In genomic region chr18:73446502-73446901, GRCh38 we compare ENCODE assay signal across 15 cellular contexts.
DNase-seq lines count a peak whose midpoint lies in the region; ATAC-seq and TF ChIP-seq lines count a peak whose summit lies in the region.
"Had no signal": no experiment of that assay in that cellular context is flagged by ENCODE, and none has a peak within 500 bp of the region (broad histone marks: within the 10 kb centered on the region; RNA-seq: fewer than 3 reads in every experiment).

No MANE protein-coding gene starts in this region.

- H3K27ac ChIP-seq in OCI-LY3 (ENCODE audit: low read length) (no peak overlapping the region), RWPE2 (ENCODE audit: poor library complexity, severe bottlenecking) (no peak overlapping the region), upper lobe of left lung (no peak overlapping the region)
- H3K27ac ChIP-seq: BLaER1 had no signal

- DNase-seq in HPDE6-E6E7 (ENCODE audit: extremely low spot score) (peak; percentile 15), RWPE2 (ENCODE audit: low spot score) (no peak), fibroblast of mammary gland (ENCODE audit: low read depth) (peak; percentile 20), NCI-H2227 treated with DMSO at 0.1 percent for 48 hours (lab: John Stamatoyannopoulos, UW) (no peak), RPMI8226 (no peak), upper lobe of left lung (no peak)
- DNase-seq: AML-193; Caco-2; CD8-positive, alpha-beta memory T cell; DND-41; GF-D8 had no signal

- H3K4me1 ChIP-seq in OCI-LY3 (ENCODE audit: low read length): no peaks in the 10 kb centered on the region
- no peaks in the 10 kb centered on the region for H3K4me1 ChIP-seq in RWPE2 (ENCODE audit: insufficient read depth, poor library complexity, severe bottlenecking)
- no peaks in the 10 kb centered on the region for H3K4me1 ChIP-seq in upper lobe of left lung
- H3K4me1 ChIP-seq: BLaER1, Caco-2, HAP-1 had no signal

- no peak overlapping the region for H3K9ac ChIP-seq in OCI-LY3 (ENCODE audit: low read length)
- H3K9ac ChIP-seq: BLaER1 had no signal

- peak overlapping the region; percentile 48; the same call in 1 of the 2 replicates for H2AFZ ChIP-seq in OCI-LY3 (ENCODE audit: low read depth, low read length)

- H3K36me3 ChIP-seq in OCI-LY3 (replicated peaks; ENCODE audit: low read depth, low read length): no peaks in the 10 kb centered on the region
- no peaks in the 10 kb centered on the region for H3K36me3 ChIP-seq in RWPE2 (ENCODE audit: low read depth)
- H3K36me3 ChIP-seq in upper lobe of left lung: no peaks in the 10 kb centered on the region
- H3K36me3 ChIP-seq: BLaER1, HAP-1 had no signal

- H3K79me2 ChIP-seq in OCI-LY3 (ENCODE audit: low read length): no peaks in the 10 kb centered on the region

- H4K20me1 ChIP-seq in OCI-LY3 (ENCODE audit: insufficient read depth, low read length): no peaks in the 10 kb centered on the region
- H4K20me1 ChIP-seq: BLaER1 had no signal

- H3K9me3 ChIP-seq in OCI-LY3 (ENCODE audit: insufficient read depth, low read length): 0 out of 2 replicates have a peak, but pooled peaks cover 4% of the 10 kb centered on the region
- no peaks in the 10 kb centered on the region for H3K9me3 ChIP-seq in RWPE2 (ENCODE audit: severe bottlenecking)
- H3K9me3 ChIP-seq in upper lobe of left lung: no peaks in the 10 kb centered on the region
- H3K9me3 ChIP-seq: BLaER1, Caco-2, HAP-1 had no signal

- no peak for TF ChIP-seq CTCF in OCI-LY3 (IDR thresholded peaks at IDR 0.05; ENCODE audit: low read depth, low read length)
- no peak for TF ChIP-seq CTCF in RWPE2 (IDR thresholded peaks at IDR 0.05; ENCODE audit: poor library complexity, severe bottlenecking)
- TF ChIP-seq CTCF in fibroblast of mammary gland (conservative IDR thresholded peaks at IDR 0.05; ENCODE audit: control insufficient read depth, insufficient read depth, low read depth, low read length): no peak
- no peak for TF ChIP-seq CTCF in upper lobe of left lung (IDR thresholded peaks at IDR 0.05)

- ATAC-seq in RWPE2 (ENCODE audit: low read depth) (peak; percentile 54; the same call in 1 of the 3 replicates), GM18517 (IDR thresholded peaks at IDR 0.05; ENCODE audit: unreplicated experiment) (no peak), upper lobe of left lung (ENCODE audit: low FRiP score in 2 of 2) (no peak)

- TF ChIP-seq POLR2A in upper lobe of left lung (IDR thresholded peaks at IDR 0.05): no peak

- WGBS in upper lobe of left lung, 2 donors: 74 to 80% methylated on average over 4 of the region's 4 CpGs

- H3K4me2 ChIP-seq in OCI-LY3 (ENCODE audit: low read length): no peak overlapping the region
- H3K4me2 ChIP-seq: BLaER1 had no signal

- TF ChIP-seq EP300 in upper lobe of left lung (IDR thresholded peaks at IDR 0.05): no peak

- no peaks in the 10 kb centered on the region for H3K27me3 ChIP-seq in OCI-LY3 (ENCODE audit: low read depth, low read length)
- no peaks in the 10 kb centered on the region for H3K27me3 ChIP-seq in RWPE2 (ENCODE audit: insufficient read depth, poor library complexity, severe bottlenecking)
- H3K27me3 ChIP-seq in upper lobe of left lung: no peaks in the 10 kb centered on the region
- H3K27me3 ChIP-seq: BLaER1 had no signal

- H3K4me3 ChIP-seq in OCI-LY3 (ENCODE audit: low read length): no peak overlapping the region
- no peak overlapping the region for H3K4me3 ChIP-seq in RWPE2 (ENCODE audit: severe bottlenecking)
- H3K4me3 ChIP-seq in fibroblast of mammary gland (ENCODE audit: control insufficient read depth, low read depth, low read length): no peak overlapping the region
- H3K4me3 ChIP-seq in upper lobe of left lung: no peak overlapping the region
- H3K4me3 ChIP-seq: BLaER1, HAP-1 had no signal

Comparison
In these comparisons a context has a peak if more than half of its experiments do, and no peak if none do; other contexts are left out.
1. DNase-seq: peak in HPDE6-E6E7 (single experiment) and fibroblast of mammary gland (single experiment); none in RWPE2 (single experiment), NCI-H2227 treated with DMSO at 0.1 percent for 48 hours (single experiment), RPMI8226 (single experiment) and upper lobe of left lung (0 of 2).